In genomic region chr10:104417629-104418292, GRCh38 we compare ENCODE assay signal across 20 cellular contexts.
A peak's percentile ranks its signal among the peaks of the same experiment; 100 is the strongest.
DNase-seq lines count a peak whose midpoint lies in the region; ATAC-seq, FAIRE-seq and TF ChIP-seq lines count a peak whose summit lies in the region.
"Had no signal": no experiment of that assay in that cellular context is flagged by ENCODE, and none has a peak within 500 bp of the region (broad histone marks: within the 10 kb centered on the region; RNA-seq: fewer than 3 reads in every experiment).

No MANE protein-coding gene starts in this region.

- no peaks in the 10 kb centered on the region for H3K27me3 ChIP-seq in BLaER1 treated with 17β-estradiol and CSF1 and Interleukin-3, amounts not matched to agents 10 nM and 100 nM
- peaks cover 0 to 9% of the 10 kb centered on the region in 2 experiments; a peak in 2 of 5 replicates for H3K27me3 ChIP-seq in K562 (ENCODE audit: control insufficient read depth in 2 of 2, insufficient read depth in 2 of 2, low read length in 2 of 2)
- H3K27me3 ChIP-seq in lower lobe of right lung (ENCODE audit: low read depth): no peaks in the 10 kb centered on the region
- H3K27me3 ChIP-seq in psoas muscle (ENCODE audit: insufficient read depth in 3 of 3, low read length in 2 of 3): no peaks in the 10 kb centered on the region

- H3K79me2 ChIP-seq in K562 (ENCODE audit: control insufficient read depth, insufficient read depth, low read length): no peaks in the 10 kb centered on the region

- FAIRE-seq in K562 (lab: Jason Lieb, UNC): no peak

- WGBS in K562 (ENCODE audit: insufficient coverage, low coverage, missing lambda C conversion rate): 10% methylated on average over 6 of the region's 6 CpGs
- 78 to 81% (median 80%) methylated on average over 6 of the region's 6 CpGs for WGBS in psoas muscle, 3 donors

- H2AFZ ChIP-seq in K562 (ENCODE audit: low read depth, low read length): no peak overlapping the region

- in situ Hi-C loops in K562 (cut with MboI): no loop called here

- no peaks in the 10 kb centered on the region for H3K36me3 ChIP-seq in BLaER1 treated with 17β-estradiol and CSF1 and Interleukin-3, amounts not matched to agents 10 nM and 100 nM
- H3K36me3 ChIP-seq in K562 (ENCODE audit: control insufficient read depth, insufficient read depth, low read length) (no peaks in the 10 kb centered on the region), lower lobe of right lung (no peaks in the 10 kb centered on the region), psoas muscle (ENCODE audit: insufficient read depth in 1 of 2, low read depth in 1 of 2) (no peaks in the 10 kb centered on the region)

- H3K9me1 ChIP-seq in K562 (ENCODE audit: control insufficient read depth, insufficient read depth, low read length): no peaks in the 10 kb centered on the region

- H3K27ac ChIP-seq in BLaER1 treated with 17β-estradiol and CSF1 and Interleukin-3, amounts not matched to agents 10 nM and 100 nM: peak overlapping the region in 7 of 11 experiments; percentile 22 to 65 (median 52); a peak in 14 of 22 replicates
- H3K27ac ChIP-seq in K562 (ENCODE audit: extremely low read depth, low read depth, low read length): no peak overlapping the region
- H3K27ac ChIP-seq in lower lobe of right lung: no peak overlapping the region
- no peak overlapping the region for H3K27ac ChIP-seq in psoas muscle
- H3K27ac ChIP-seq: KMS-11 had no signal

- H3K9me3 ChIP-seq in BLaER1 treated with 17β-estradiol and CSF1 and Interleukin-3, amounts not matched to agents 10 nM and 100 nM (replicated peaks in 1 of 11): peaks cover 0 to 5% (median 0%) of the 10 kb centered on the region in 11 experiments; a peak in 1 of 22 replicates
- no peaks in the 10 kb centered on the region for H3K9me3 ChIP-seq in K562 (replicated peaks; ENCODE audit: control insufficient read depth, insufficient read depth, low read depth, low read length)
- H3K9me3 ChIP-seq in lower lobe of right lung: no peaks in the 10 kb centered on the region
- no peaks in the 10 kb centered on the region for H3K9me3 ChIP-seq in psoas muscle

- CTCF ChIA-PET in K562 (lab: Yijun Ruan, JAX; ENCODE audit: low intra/inter-chr PET ratio): no interaction called here

- no TSS peak for BruUV-seq in K562 (replicated peaks; lab: Mats Ljungman, UMichigan)

- intact Hi-C loops in K562 (cut with micrococcal nuclease): no loop called here
- intact Hi-C loops in lower lobe of right lung (cut with DNase I): no loop called here
- intact Hi-C loops in psoas muscle (cut with DNase I): no loop called here

- peak overlapping the region in 9 of 11 experiments; percentile 2 to 50 (median 18); a peak in 12 of 22 replicates for H3K4me2 ChIP-seq in BLaER1 treated with 17β-estradiol and CSF1 and Interleukin-3, amounts not matched to agents 10 nM and 100 nM
- H3K4me2 ChIP-seq in K562 (ENCODE audit: insufficient read depth, low read length): no peak overlapping the region

- POLR2A ChIA-PET in K562 (lab: Yijun Ruan, JAX): no interaction called here

- no peak overlapping the region for H3K9ac ChIP-seq in BLaER1 treated with 17β-estradiol and CSF1 and Interleukin-3, amounts not matched to agents 10 nM and 100 nM
- no peak overlapping the region for H3K9ac ChIP-seq in K562 (ENCODE audit: insufficient read depth in 1 of 2, low read depth in 2 of 2, low read length in 2 of 2)
- H3K9ac ChIP-seq: KMS-11 had no signal

- no peak for ATAC-seq in K562
- ATAC-seq in lower lobe of right lung: peak; percentile 37 to 67
- ATAC-seq in psoas muscle: no peak

- TF ChIP-seq POLR2A in K562 (conservative IDR thresholded peaks at IDR 0.05): no peak

- no peak for TF ChIP-seq EP300 in K562 (IDR thresholded peaks at IDR 0.05; ENCODE audit: low read length)

- TF ChIP-seq CTCF in K562 (IDR thresholded peaks at IDR 0.05 in 2 of 3, conservative IDR thresholded peaks at IDR 0.05 in 1 of 3; ENCODE audit: insufficient read depth in 2 of 3, low read depth in 1 of 3, low read length in 3 of 3): no peak
- no peak for TF ChIP-seq CTCF in lower lobe of right lung (IDR thresholded peaks at IDR 0.05)
- TF ChIP-seq CTCF in psoas muscle (IDR thresholded peaks at IDR 0.05): no peak

- DNase-seq in MV-4-11 (lab: John Stamatoyannopoulos, UW): peak; percentile 85
- DNase-seq in K562 (ENCODE audit: extremely low read depth in 1 of 4, low spot score in 3 of 4): no peak
- DNase-seq in lower lobe of right lung: no peak
- DNase-seq in DMS79 (lab: John Stamatoyannopoulos, UW): no peak
- no peak for DNase-seq in NCI-H524 (lab: John Stamatoyannopoulos, UW)
- no peak for DNase-seq in activated CD8-positive, alpha-beta memory T cell treated with anti-CD3 and anti-CD28 coated beads, Interleukin-2, amount 50 U/mL, for 4 hours
- DNase-seq in psoas muscle: no peak
- DNase-seq: activated CD4-positive, CD25-positive, alpha-beta regulatory T cell; anterior cingulate cortex; CD8-positive, alpha-beta memory T cell; DND-41; endodermal cell; HCEC 1CT; NCI-H1417 treated with DMSO at 0.1 percent for 48 hours; nephron progenitor cell; NK-92 treated with Interleukin-12 subunit alpha and Interleukin-12 subunit beta, amount 100 ng/mL, for 24 hours; retina; Right ventricle myocardium superior had no signal

- no peak for TF ChIP-seq RAD21 in K562 (CRISPR knock-in tag; conservative IDR thresholded peaks at IDR 0.05 in 1 of 2, IDR thresholded peaks at IDR 0.05 in 1 of 2)

- peaks cover 0 to 18% (median 13%) of the 10 kb centered on the region in 10 experiments; a peak in 14 of 20 replicates for H3K4me1 ChIP-seq in BLaER1 treated with 17β-estradiol and CSF1 and Interleukin-3, amounts not matched to agents 10 nM and 100 nM
- no peaks in the 10 kb centered on the region for H3K4me1 ChIP-seq in K562 (replicated peaks in 1 of 2; ENCODE audit: control insufficient read depth in 2 of 2, insufficient read depth in 2 of 2, low read length in 2 of 2)
- no peaks in the 10 kb centered on the region for H3K4me1 ChIP-seq in lower lobe of right lung
- no peaks in the 10 kb centered on the region for H3K4me1 ChIP-seq in psoas muscle

- no peak overlapping the region for H3K4me3 ChIP-seq in BLaER1 treated with 17β-estradiol and CSF1 and Interleukin-3, amounts not matched to agents 10 nM and 100 nM
- no peak overlapping the region for H3K4me3 ChIP-seq in K562
- H3K4me3 ChIP-seq in lower lobe of right lung: no peak overlapping the region
- no peak overlapping the region for H3K4me3 ChIP-seq in psoas muscle

- H4K20me1 ChIP-seq in BLaER1 treated with 17β-estradiol and CSF1 and Interleukin-3, amounts not matched to agents 10 nM and 100 nM: no peaks in the 10 kb centered on the region
- no peaks in the 10 kb centered on the region for H4K20me1 ChIP-seq in K562 (replicated peaks; ENCODE audit: control insufficient read depth, insufficient read depth, low read length)

Comparison
In these comparisons a context has a peak if more than half of its experiments do, and no peak if none do; other contexts are left out.
1. H3K27ac ChIP-seq: peak in BLaER1 treated with 17β-estradiol and CSF1 and Interleukin-3, amounts not matched to agents 10 nM and 100 nM (7 of 11); none in K562 (single experiment), lower lobe of right lung (single experiment) and psoas muscle (single experiment).
2. ATAC-seq: peak in lower lobe of right lung (2 of 2); none in K562 (single experiment) and psoas muscle (0 of 4).